Comparison of ENCODE assay signal across 1 cellular context in the genomic region with DNA sequence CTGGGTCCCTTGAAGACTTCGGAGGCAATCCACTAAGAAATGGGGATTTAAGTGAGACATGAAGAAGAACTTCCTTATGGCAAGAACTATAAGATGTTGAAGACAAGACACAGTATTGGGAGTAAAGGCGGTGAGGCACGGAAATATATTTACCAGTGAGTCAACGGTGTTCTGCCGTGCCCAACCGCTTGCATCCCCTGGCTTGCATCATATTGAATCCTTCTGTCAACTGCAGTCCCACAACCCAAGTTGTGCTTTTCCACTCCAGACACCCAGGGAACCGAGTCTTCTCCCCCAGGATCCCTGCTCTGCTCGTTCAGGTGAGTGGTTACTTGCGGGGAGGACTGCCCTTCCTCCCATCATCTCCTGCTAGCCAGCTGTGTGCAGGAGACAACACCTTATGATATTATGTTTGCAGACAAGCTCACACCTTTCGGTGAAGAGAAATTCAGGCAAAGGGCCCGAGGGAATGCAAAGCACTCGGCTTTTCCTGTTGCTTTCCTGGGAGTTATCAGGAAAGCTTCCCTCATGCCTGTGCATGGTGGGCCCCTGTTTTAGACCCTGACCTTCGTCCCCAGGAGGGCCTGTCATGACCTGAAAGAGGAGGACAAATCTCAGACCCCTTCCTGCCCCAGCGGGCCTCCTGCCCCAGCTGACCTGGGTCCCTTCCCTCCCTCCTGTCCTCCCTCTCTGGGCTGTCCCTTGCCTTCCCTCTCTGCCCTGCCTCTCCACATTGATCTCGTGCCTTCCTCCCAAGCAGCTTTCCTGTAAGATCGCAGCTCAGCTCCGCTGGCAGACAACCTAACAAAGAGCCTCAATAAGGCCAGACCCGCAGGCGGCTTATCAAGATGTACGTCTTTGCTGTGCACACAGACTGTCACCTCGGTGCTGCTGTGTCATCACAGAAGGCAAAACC.
TF ChIP-seq lines count a peak whose summit lies in the region.

No MANE protein-coding gene starts in this region.

TF ChIP-seq in HepG2, 621 proteins besides CTCF, POLR2A, EP300 and RAD21 (continued from another document and continues in another):
- TF ChIP-seq, protein P1, sequence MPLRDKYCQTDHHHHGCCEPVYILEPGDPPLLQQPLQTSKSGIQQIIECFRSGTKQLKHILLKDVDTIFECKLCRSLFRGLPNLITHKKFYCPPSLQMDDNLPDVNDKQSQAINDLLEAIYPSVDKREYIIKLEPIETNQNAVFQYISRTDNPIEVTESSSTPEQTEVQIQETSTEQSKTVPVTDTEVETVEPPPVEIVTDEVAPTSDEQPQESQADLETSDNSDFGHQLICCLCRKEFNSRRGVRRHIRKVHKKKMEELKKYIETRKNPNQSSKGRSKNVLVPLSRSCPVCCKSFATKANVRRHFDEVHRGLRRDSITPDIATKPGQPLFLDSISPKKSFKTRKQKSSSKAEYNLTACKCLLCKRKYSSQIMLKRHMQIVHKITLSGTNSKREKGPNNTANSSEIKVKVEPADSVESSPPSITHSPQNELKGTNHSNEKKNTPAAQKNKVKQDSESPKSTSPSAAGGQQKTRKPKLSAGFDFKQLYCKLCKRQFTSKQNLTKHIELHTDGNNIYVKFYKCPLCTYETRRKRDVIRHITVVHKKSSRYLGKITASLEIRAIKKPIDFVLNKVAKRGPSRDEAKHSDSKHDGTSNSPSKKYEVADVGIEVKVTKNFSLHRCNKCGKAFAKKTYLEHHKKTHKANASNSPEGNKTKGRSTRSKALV (CRISPR knock-in tag; IDR thresholded peaks at IDR 0.05): no peak
- TF ChIP-seq ZNF782 (CRISPR knock-in tag; IDR thresholded peaks at IDR 0.05; ENCODE audit: borderline replicate concordance) (no peak), PCBP1 (IDR thresholded peaks at IDR 0.05; ENCODE audit: borderline replicate concordance, low read depth, low read length) (no peak), PHF5A (CRISPR knock-in tag; IDR thresholded peaks at IDR 0.05; ENCODE audit: low read depth, unreplicated experiment) (no peak), PAX8 (CRISPR knock-in tag; IDR thresholded peaks at IDR 0.05; ENCODE audit: borderline replicate concordance) (no peak), JUND (CRISPR knock-in tag; IDR thresholded peaks at IDR 0.05) (no peak), BCL6 (CRISPR knock-in tag; IDR thresholded peaks at IDR 0.05) (peak; percentile 16; the same call in 1 of the 2 replicates), NFIB (CRISPR knock-in tag; IDR thresholded peaks at IDR 0.05; ENCODE audit: borderline replicate concordance) (no peak), NR2F2 (IDR thresholded peaks at IDR 0.05; ENCODE audit: borderline replicate concordance, low read depth) (peak; percentile 63; the same call in 1 of the 2 replicates), FOXA1 (IDR thresholded peaks at IDR 0.05) (no peak), FOXA1 (CRISPR knock-in tag; IDR thresholded peaks at IDR 0.05) (0 out of 2 replicates have a peak, but pooled peaks have one; percentile 32), XRCC5 (optimal IDR thresholded peaks at IDR 0.05; ENCODE audit: low read length) (no peak), ZFP36 (IDR thresholded peaks at IDR 0.05; ENCODE audit: borderline replicate concordance, low read depth, low read length, partially characterized antibody) (no peak), ZNF672 (CRISPR knock-in tag; IDR thresholded peaks at IDR 0.05) (no peak), KLF16 (CRISPR knock-in tag; IDR thresholded peaks at IDR 0.05) (no peak), ZNF567 (CRISPR knock-in tag; IDR thresholded peaks at IDR 0.05; ENCODE audit: borderline replicate concordance) (no peak), ZNF343 (CRISPR knock-in tag; IDR thresholded peaks at IDR 0.05) (no peak), IKZF1 (IDR thresholded peaks at IDR 0.05) (no peak), ZMYM2 (CRISPR knock-in tag; IDR thresholded peaks at IDR 0.05) (no peak), MTA1 (CRISPR knock-in tag; IDR thresholded peaks at IDR 0.05; ENCODE audit: borderline replicate concordance) (peak; percentile 78; the same call in 1 of the 2 replicates), PAWR (CRISPR knock-in tag; IDR thresholded peaks at IDR 0.05; ENCODE audit: borderline replicate concordance) (no peak), NFIC (IDR thresholded peaks at IDR 0.05; ENCODE audit: low read length) (no peak), FIP1L1 (IDR thresholded peaks at IDR 0.05; ENCODE audit: borderline replicate concordance, insufficient read depth, low read depth, low read length) (no peak), AGO2 (optimal IDR thresholded peaks at IDR 0.05; ENCODE audit: low read depth, low read length) (no peak), SP2 (CRISPR knock-in tag; IDR thresholded peaks at IDR 0.05) (no peak), ZNF331 (CRISPR knock-in tag; IDR thresholded peaks at IDR 0.05) (no peak)
- TF ChIP-seq, protein P2, sequence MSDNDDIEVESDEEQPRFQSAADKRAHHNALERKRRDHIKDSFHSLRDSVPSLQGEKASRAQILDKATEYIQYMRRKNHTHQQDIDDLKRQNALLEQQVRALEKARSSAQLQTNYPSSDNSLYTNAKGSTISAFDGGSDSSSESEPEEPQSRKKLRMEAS (IDR thresholded peaks at IDR 0.05): peak; percentile 42; the same call in 1 of the 2 replicates
- TF ChIP-seq, protein P3, sequence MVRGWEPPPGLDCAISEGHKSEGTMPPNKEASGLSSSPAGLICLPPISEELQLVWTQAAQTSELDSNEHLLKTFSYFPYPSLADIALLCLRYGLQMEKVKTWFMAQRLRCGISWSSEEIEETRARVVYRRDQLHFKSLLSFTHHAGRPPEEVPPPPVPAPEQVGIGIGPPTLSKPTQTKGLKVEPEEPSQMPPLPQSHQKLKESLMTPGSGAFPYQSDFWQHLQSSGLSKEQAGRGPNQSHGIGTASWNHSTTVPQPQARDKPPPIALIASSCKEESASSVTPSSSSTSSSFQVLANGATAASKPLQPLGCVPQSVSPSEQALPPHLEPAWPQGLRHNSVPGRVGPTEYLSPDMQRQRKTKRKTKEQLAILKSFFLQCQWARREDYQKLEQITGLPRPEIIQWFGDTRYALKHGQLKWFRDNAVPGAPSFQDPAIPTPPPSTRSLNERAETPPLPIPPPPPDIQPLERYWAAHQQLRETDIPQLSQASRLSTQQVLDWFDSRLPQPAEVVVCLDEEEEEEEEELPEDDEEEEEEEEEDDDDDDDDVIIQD (CRISPR knock-in tag; IDR thresholded peaks at IDR 0.05; ENCODE audit: low read depth): no peak
- TF ChIP-seq, protein P4, sequence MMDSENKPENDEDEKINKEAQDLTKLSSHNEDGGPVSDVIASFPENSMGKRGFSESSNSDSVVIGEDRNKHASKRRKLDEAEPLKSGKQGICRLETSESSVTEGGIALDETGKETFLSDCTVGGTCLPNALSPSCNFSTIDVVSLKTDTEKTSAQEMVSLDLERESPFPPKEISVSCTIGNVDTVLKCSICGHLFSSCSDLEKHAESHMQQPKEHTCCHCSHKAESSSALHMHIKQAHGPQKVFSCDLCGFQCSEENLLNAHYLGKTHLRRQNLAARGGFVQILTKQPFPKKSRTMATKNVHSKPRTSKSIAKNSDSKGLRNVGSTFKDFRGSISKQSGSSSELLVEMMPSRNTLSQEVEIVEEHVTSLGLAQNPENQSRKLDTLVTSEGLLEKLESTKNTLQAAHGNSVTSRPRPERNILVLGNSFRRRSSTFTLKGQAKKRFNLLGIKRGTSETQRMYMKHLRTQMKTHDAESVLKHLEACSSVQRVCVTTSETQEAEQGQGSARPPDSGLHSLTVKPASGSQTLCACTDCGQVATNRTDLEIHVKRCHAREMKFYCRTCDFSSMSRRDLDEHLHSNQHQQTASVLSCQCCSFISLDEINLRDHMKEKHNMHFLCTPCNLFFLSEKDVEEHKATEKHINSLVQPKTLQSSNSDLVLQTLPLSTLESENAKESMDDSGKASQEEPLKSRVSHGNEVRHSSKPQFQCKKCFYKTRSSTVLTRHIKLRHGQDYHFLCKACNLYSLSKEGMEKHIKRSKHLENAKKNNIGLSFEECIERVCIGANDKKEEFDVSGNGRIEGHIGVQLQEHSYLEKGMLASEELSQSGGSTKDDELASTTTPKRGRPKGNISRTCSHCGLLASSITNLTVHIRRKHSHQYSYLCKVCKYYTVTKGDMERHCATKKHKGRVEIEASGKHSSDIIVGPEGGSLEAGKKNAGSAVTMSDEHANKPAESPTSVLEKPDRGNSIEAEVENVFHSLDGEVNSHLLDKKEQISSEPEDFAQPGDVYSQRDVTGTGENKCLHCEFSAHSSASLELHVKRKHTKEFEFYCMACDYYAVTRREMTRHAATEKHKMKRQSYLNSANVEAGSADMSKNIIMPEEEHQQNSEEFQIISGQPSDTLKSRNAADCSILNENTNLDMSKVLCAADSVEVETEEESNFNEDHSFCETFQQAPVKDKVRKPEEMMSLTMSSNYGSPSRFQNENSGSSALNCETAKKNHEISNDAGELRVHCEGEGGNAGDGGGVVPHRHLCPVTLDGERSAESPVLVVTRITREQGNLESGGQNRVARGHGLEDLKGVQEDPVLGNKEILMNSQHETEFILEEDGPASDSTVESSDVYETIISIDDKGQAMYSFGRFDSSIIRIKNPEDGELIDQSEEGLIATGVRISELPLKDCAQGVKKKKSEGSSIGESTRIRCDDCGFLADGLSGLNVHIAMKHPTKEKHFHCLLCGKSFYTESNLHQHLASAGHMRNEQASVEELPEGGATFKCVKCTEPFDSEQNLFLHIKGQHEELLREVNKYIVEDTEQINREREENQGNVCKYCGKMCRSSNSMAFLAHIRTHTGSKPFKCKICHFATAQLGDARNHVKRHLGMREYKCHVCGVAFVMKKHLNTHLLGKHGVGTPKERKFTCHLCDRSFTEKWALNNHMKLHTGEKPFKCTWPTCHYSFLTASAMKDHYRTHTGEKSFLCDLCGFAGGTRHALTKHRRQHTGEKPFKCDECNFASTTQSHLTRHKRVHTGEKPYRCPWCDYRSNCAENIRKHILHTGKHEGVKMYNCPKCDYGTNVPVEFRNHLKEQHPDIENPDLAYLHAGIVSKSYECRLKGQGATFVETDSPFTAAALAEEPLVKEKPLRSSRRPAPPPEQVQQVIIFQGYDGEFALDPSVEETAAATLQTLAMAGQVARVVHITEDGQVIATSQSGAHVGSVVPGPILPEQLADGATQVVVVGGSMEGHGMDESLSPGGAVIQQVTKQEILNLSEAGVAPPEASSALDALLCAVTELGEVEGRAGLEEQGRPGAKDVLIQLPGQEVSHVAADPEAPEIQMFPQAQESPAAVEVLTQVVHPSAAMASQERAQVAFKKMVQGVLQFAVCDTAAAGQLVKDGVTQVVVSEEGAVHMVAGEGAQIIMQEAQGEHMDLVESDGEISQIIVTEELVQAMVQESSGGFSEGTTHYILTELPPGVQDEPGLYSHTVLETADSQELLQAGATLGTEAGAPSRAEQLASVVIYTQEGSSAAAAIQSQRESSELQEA (CRISPR knock-in tag; IDR thresholded peaks at IDR 0.05; ENCODE audit: not compliant biosample characterization): no peak
- TF ChIP-seq, protein P5, sequence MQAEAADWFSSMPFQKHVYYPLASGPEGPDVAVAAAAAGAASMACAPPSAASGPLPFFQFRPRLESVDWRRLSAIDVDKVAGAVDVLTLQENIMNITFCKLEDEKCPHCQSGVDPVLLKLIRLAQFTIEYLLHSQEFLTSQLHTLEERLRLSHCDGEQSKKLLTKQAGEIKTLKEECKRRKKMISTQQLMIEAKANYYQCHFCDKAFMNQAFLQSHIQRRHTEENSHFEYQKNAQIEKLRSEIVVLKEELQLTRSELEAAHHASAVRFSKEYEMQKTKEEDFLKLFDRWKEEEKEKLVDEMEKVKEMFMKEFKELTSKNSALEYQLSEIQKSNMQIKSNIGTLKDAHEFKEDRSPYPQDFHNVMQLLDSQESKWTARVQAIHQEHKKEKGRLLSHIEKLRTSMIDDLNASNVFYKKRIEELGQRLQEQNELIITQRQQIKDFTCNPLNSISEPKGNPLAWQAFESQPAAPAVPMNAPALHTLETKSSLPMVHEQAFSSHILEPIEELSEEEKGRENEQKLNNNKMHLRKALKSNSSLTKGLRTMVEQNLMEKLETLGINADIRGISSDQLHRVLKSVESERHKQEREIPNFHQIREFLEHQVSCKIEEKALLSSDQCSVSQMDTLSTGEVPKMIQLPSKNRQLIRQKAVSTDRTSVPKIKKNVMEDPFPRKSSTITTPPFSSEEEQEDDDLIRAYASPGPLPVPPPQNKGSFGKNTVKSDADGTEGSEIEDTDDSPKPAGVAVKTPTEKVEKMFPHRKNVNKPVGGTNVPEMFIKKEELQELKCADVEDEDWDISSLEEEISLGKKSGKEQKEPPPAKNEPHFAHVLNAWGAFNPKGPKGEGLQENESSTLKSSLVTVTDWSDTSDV (CRISPR knock-in tag; IDR thresholded peaks at IDR 0.05): no peak
- TF ChIP-seq, protein P6, sequence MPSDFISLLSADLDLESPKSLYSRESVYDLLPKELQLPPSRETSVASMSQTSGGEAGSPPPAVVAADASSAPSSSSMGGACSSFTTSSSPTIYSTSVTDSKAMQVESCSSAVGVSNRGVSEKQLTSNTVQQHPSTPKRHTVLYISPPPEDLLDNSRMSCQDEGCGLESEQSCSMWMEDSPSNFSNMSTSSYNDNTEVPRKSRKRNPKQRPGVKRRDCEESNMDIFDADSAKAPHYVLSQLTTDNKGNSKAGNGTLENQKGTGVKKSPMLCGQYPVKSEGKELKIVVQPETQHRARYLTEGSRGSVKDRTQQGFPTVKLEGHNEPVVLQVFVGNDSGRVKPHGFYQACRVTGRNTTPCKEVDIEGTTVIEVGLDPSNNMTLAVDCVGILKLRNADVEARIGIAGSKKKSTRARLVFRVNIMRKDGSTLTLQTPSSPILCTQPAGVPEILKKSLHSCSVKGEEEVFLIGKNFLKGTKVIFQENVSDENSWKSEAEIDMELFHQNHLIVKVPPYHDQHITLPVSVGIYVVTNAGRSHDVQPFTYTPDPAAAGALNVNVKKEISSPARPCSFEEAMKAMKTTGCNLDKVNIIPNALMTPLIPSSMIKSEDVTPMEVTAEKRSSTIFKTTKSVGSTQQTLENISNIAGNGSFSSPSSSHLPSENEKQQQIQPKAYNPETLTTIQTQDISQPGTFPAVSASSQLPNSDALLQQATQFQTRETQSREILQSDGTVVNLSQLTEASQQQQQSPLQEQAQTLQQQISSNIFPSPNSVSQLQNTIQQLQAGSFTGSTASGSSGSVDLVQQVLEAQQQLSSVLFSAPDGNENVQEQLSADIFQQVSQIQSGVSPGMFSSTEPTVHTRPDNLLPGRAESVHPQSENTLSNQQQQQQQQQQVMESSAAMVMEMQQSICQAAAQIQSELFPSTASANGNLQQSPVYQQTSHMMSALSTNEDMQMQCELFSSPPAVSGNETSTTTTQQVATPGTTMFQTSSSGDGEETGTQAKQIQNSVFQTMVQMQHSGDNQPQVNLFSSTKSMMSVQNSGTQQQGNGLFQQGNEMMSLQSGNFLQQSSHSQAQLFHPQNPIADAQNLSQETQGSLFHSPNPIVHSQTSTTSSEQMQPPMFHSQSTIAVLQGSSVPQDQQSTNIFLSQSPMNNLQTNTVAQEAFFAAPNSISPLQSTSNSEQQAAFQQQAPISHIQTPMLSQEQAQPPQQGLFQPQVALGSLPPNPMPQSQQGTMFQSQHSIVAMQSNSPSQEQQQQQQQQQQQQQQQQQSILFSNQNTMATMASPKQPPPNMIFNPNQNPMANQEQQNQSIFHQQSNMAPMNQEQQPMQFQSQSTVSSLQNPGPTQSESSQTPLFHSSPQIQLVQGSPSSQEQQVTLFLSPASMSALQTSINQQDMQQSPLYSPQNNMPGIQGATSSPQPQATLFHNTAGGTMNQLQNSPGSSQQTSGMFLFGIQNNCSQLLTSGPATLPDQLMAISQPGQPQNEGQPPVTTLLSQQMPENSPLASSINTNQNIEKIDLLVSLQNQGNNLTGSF (CRISPR knock-in tag; IDR thresholded peaks at IDR 0.05): no peak
- TF ChIP-seq, protein P7, sequence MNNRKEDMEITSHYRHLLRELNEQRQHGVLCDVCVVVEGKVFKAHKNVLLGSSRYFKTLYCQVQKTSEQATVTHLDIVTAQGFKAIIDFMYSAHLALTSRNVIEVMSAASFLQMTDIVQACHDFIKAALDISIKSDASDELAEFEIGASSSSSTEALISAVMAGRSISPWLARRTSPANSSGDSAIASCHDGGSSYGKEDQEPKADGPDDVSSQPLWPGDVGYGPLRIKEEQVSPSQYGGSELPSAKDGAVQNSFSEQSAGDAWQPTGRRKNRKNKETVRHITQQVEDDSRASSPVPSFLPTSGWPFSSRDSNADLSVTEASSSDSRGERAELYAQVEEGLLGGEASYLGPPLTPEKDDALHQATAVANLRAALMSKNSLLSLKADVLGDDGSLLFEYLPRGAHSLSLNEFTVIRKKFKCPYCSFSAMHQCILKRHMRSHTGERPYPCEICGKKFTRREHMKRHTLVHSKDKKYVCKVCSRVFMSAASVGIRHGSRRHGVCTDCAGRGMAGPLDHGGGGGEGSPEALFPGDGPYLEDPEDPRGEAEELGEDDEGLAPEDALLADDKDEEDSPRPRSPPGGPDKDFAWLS (CRISPR knock-in tag; IDR thresholded peaks at IDR 0.05; ENCODE audit: borderline replicate concordance): no peak
